9 cellular contexts compared by ENCODE assay signal in the genomic region with DNA sequence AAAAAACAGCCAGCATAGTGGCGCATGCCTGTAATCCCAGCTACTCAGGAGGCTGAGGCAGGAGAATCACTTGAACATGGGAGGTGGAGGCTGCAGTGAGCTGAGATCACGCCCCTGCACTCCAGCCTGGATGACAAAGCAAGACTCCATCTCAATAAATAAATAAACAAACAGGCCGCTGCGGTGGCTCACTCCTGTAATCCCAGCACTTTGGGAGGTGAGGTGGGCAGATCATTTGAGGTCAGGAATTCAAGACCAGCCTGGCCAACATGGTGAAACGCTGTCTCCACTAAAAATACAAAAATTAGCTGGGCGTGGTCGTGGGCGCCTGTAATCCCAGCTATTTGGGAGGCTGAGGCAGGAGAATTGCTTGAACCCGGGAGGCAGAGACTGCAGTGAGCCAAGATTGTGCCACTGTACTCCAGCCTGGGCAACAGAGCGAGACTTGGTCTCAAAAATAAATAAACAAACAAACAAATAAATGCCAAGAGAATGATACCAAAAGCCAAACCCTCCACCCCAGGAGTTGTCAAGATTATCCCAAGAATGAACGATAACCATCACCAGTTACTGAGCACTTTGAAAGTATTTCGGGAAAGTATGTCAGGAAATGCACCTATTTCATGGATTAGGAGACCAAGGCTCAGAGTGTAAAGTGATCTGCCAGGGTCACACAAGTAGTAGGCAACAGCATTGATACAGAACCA. TPM values are rescaled to one million over a fixed set of nuclear protein-coding genes. Genes with fewer than 3 reads are reported as not detected.
A peak's percentile ranks its signal among the peaks of the same experiment; 100 is the strongest.
DNase-seq lines count a peak whose midpoint lies in the region; ATAC-seq, FAIRE-seq and TF ChIP-seq lines count a peak whose summit lies in the region.
"Not testable (repeated sequence)": the region's sequence is repeated elsewhere in the genome, so short reads cannot be mapped to it uniquely, and the experiment has no call there.
"Had no signal": no experiment of that assay in that cellular context is flagged by ENCODE, and none has a peak within 500 bp of the region (broad histone marks: within the 10 kb centered on the region; RNA-seq: fewer than 3 reads in every experiment).

No MANE protein-coding gene starts in this region.

- not testable (repeated sequence) for H3K79me2 ChIP-seq in GM12878 (ENCODE audit: control insufficient read depth, insufficient read depth, low read length)

- peak overlapping the region; percentile 48 for H3K4me3 Mint-ChIP-seq in activated T-cell treated with anti-CD3 and anti-CD28 coated beads, Interleukin-2, amount 50 U/mL, for 24 hours
- peak overlapping the region; percentile 61 for H3K4me3 Mint-ChIP-seq in stimulated activated effector memory CD8-positive, alpha-beta T cell treated with anti-CD3 and anti-CD28 coated beads, Interleukin-12 subunit alpha, Interleukin-12 subunit beta, amount 100 ng/mL, for 72 hours

- not testable (repeated sequence) for H3K4me3 ChIP-seq in RWPE2 (ENCODE audit: severe bottlenecking); GM12878; muscle layer of duodenum (ENCODE audit: low read depth in 1 of 2, low read length in 2 of 2)
- H3K4me3 ChIP-seq in heart left ventricle, result peak overlapping the region in 1 of 12 donors; percentile 28

- CTCF ChIA-PET in GM12878 (lab: Yijun Ruan, JAX), result interaction anchor here (1.0 to 4.8 kb wide), 4 partner anchors 14 to 24 kb away, joined by 3 to 36 read pairs (median 5); a partner anchor contains a TSS

- not testable (repeated sequence) for TF ChIP-seq RAD21 in GM12878 (IDR thresholded peaks at IDR 0.05; ENCODE audit: insufficient read depth, low read depth, low read length)

- intact Hi-C loops in GM12878 (cut with micrococcal nuclease; ENCODE audit: unreplicated experiment); heart left ventricle (cut with DNase I): not testable (repeated sequence)

- RAD21 ChIA-PET in GM12878 (lab: Charles Lee; ENCODE audit: unreplicated experiment), result interaction anchor here (2.9 to 3.7 kb wide), 2 partner anchors 14 to 24 kb away, joined by 12 to 14 read pairs; a partner anchor contains a TSS

- in situ Hi-C loops in Caki2 (cut with HindIII; ENCODE audit: low pct_unique_long_range_greater_than_20kb, low sequenced_read_pairs); GM12878 (cut with MboI): not testable (repeated sequence)

- H3K9me3 Mint-ChIP-seq in activated T-cell treated with anti-CD3 and anti-CD28 coated beads, Interleukin-2, amount 50 U/mL, for 24 hours; stimulated activated effector memory CD8-positive, alpha-beta T cell treated with anti-CD3 and anti-CD28 coated beads, Interleukin-12 subunit alpha, Interleukin-12 subunit beta, amount 100 ng/mL, for 72 hours: not testable (repeated sequence)

- H3K27me3 ChIP-seq in RWPE2 (ENCODE audit: insufficient read depth, poor library complexity, severe bottlenecking); GM12878 (replicated peaks in 1 of 2; ENCODE audit: control insufficient read depth in 2 of 2, insufficient read depth in 2 of 2, low read length in 1 of 2); heart left ventricle; muscle layer of duodenum (ENCODE audit: low read depth, low read length): not testable (repeated sequence)

- not testable (repeated sequence) for TF ChIP-seq EP300 in GM12878 (IDR thresholded peaks at IDR 0.05; ENCODE audit: borderline replicate concordance in 1 of 2, control insufficient read depth in 1 of 2, low read depth in 2 of 2, low read length in 2 of 2)

- peak overlapping the region; percentile 87 for H3K27ac Mint-ChIP-seq in activated T-cell treated with anti-CD3 and anti-CD28 coated beads, Interleukin-2, amount 50 U/mL, for 24 hours
- H3K27ac Mint-ChIP-seq in stimulated activated effector memory CD8-positive, alpha-beta T cell treated with anti-CD3 and anti-CD28 coated beads, Interleukin-12 subunit alpha, Interleukin-12 subunit beta, amount 100 ng/mL, for 72 hours, result peak overlapping the region; percentile 66

- H3K4me1 ChIP-seq in RWPE2 (ENCODE audit: insufficient read depth, poor library complexity, severe bottlenecking) (peaks cover 80% of the 10 kb centered on the region), GM12878 (ENCODE audit: control insufficient read depth, insufficient read depth, low read length) (peaks cover 35% of the 10 kb centered on the region), heart left ventricle (peaks cover 9 to 99% (median 89%) of the 10 kb centered on the region in 12 donors), muscle layer of duodenum (ENCODE audit: control insufficient read depth in 1 of 2, insufficient read depth in 2 of 2, low read length in 2 of 2) (peaks cover 26 to 52% of the 10 kb centered on the region in 2 donors)

- H3K27ac ChIP-seq in RWPE2 (ENCODE audit: poor library complexity, severe bottlenecking), result peak overlapping the region; percentile 100
- H3K27ac ChIP-seq in GM12878 (ENCODE audit: control insufficient read depth, insufficient read depth), result not testable (repeated sequence)
- peak overlapping the region; percentile 81 to 97 (median 86) for H3K27ac ChIP-seq in heart left ventricle
- peak overlapping the region; percentile 12 for H3K27ac ChIP-seq in muscle layer of duodenum (ENCODE audit: low read length)

- POLR2A ChIA-PET in GM12878 (lab: Charles Lee), result interaction anchor here (1.3 to 1.9 kb wide), 2 partner anchors 12 to 40 kb away, joined by 4 to 8 read pairs; a partner anchor contains a TSS

- H3K36me3 Mint-ChIP-seq in activated T-cell treated with anti-CD3 and anti-CD28 coated beads, Interleukin-2, amount 50 U/mL, for 24 hours (ENCODE audit: low read depth), result peaks cover 20% of the 10 kb centered on the region
- peaks cover 13% of the 10 kb centered on the region for H3K36me3 Mint-ChIP-seq in stimulated activated effector memory CD8-positive, alpha-beta T cell treated with anti-CD3 and anti-CD28 coated beads, Interleukin-12 subunit alpha, Interleukin-12 subunit beta, amount 100 ng/mL, for 72 hours

- peaks cover 83% of the 10 kb centered on the region for H3K4me1 Mint-ChIP-seq in activated T-cell treated with anti-CD3 and anti-CD28 coated beads, Interleukin-2, amount 50 U/mL, for 24 hours (ENCODE audit: low read depth)
- peaks cover 89% of the 10 kb centered on the region for H3K4me1 Mint-ChIP-seq in stimulated activated effector memory CD8-positive, alpha-beta T cell treated with anti-CD3 and anti-CD28 coated beads, Interleukin-12 subunit alpha, Interleukin-12 subunit beta, amount 100 ng/mL, for 72 hours

- not testable (repeated sequence) for H4K20me1 ChIP-seq in GM12878 (ENCODE audit: control insufficient read depth, insufficient read depth)

- not testable (repeated sequence) for H3K9me3 ChIP-seq in RWPE2 (ENCODE audit: severe bottlenecking); GM12878 (replicated peaks; ENCODE audit: control insufficient read depth, insufficient read depth, low read length); heart left ventricle; muscle layer of duodenum (ENCODE audit: control insufficient read depth in 1 of 2, low read length in 2 of 2)

- H3K9ac ChIP-seq in GM12878 (ENCODE audit: control insufficient read depth, insufficient read depth, low read length), result not testable (repeated sequence)

- H3K27me3 Mint-ChIP-seq in activated T-cell treated with anti-CD3 and anti-CD28 coated beads, Interleukin-2, amount 50 U/mL, for 24 hours, result not testable (repeated sequence)

- H2AFZ ChIP-seq in GM12878 (ENCODE audit: control insufficient read depth, low read depth, low read length), result not testable (repeated sequence)

- 85% methylated on average over 12 of the region's 12 CpGs for WGBS in GM12878 (ENCODE audit: insufficient coverage, insufficient replicate concordance, low lambda C conversion rate, missing lambda C conversion rate)
- WGBS in heart left ventricle, 4 donors, result 85 to 92% (median 88%) methylated on average over 12 of the region's 12 CpGs

- not testable (repeated sequence) for ATAC-seq in RWPE2 (ENCODE audit: low read depth); GM12878; heart left ventricle; stimulated activated effector memory CD8-positive, alpha-beta T cell treated with anti-CD3 and anti-CD28 coated beads, Interleukin-12 subunit alpha, Interleukin-12 subunit beta, amount 100 ng/mL, for 72 hours

- peak; percentile 39 for DNase-seq in Caki2 (ENCODE audit: low read depth)
- not testable (repeated sequence) for DNase-seq in RWPE2 (ENCODE audit: low spot score); activated T-cell treated with anti-CD3 and anti-CD28 coated beads, Interleukin-2, amount 50 U/mL, for 24 hours; GM12878 (ENCODE audit: low read depth, low spot score); heart left ventricle; stimulated activated effector memory CD8-positive, alpha-beta T cell treated with anti-CD3 and anti-CD28 coated beads, Interleukin-12 subunit alpha, Interleukin-12 subunit beta, amount 100 ng/mL, for 72 hours (ENCODE audit: low spot score in 2 of 2)

- not testable (repeated sequence) for BruUV-seq in GM12878 (replicated peaks; lab: Mats Ljungman, UMichigan)

- TF ChIP-seq CTCF in RWPE2 (IDR thresholded peaks at IDR 0.05; ENCODE audit: poor library complexity, severe bottlenecking); GM12878 (IDR thresholded peaks at IDR 0.05 in 2 of 3, conservative IDR thresholded peaks at IDR 0.05 in 1 of 3; ENCODE audit: control insufficient read depth in 2 of 3, extremely low read depth in 1 of 3, insufficient read depth in 1 of 3, low read depth in 3 of 3, low read length in 3 of 3); heart left ventricle (IDR thresholded peaks at IDR 0.05): not testable (repeated sequence)

- 0 out of 2 replicates have a peak overlapping the region, but pooled peaks have one; percentile 13 for H3K4me2 ChIP-seq in GM12878 (ENCODE audit: control insufficient read depth, insufficient read depth)

- not testable (repeated sequence) for FAIRE-seq in GM12878 (lab: Jason Lieb, UNC)

- H3K36me3 ChIP-seq in RWPE2 (ENCODE audit: low read depth) (peaks cover 81% of the 10 kb centered on the region), heart left ventricle (peaks cover 0 to 13% (median 7%) of the 10 kb centered on the region in 9 donors)
- H3K36me3 ChIP-seq in GM12878 (ENCODE audit: control insufficient read depth in 2 of 2, insufficient read depth in 2 of 2, low read length in 1 of 2); muscle layer of duodenum (ENCODE audit: control insufficient read depth in 1 of 2, insufficient read depth in 2 of 2, low read length in 2 of 2): not testable (repeated sequence)

- SMC1A ChIA-PET in GM12878 (lab: Charles Lee; ENCODE audit: uncharacterized antibody, unreplicated experiment), result interaction anchor here (1.1 to 1.4 kb wide), 2 partner anchors 23 to 24 kb away, joined by 3 to 6 read pairs; no protein-coding TSS in a partner anchor

- not testable (repeated sequence) for TF ChIP-seq POLR2A in GM12878 (IDR thresholded peaks at IDR 0.05; ENCODE audit: low read depth, low read length); heart left ventricle (IDR thresholded peaks at IDR 0.05)

RNA-seq across cellular contexts. Expression of a gene that starts 14.0 kb away (rescaled TPM):
- 8.2 and 28.8 TPM in 2 replicates for total RNA-seq in Caki2 (2014; rRNA removed; shearing (Covaris generic); ENCODE audit: low replicate concordance)
- 1.8 and 4.0 TPM in 2 replicates for total RNA-seq in GM12878 (2013; cell fraction: nucleolus; rRNA removed)
- total RNA-seq in GM12878 (2014; rRNA removed) (6.2 and 7.2 TPM in 2 replicates), GM12878 (2014; rRNA removed; fragmentation: Illumina TruSeq; extraction: Trizol) (5.1 and 5.2 TPM in 2 replicates), GM12878 (2021) (29.1 and 32.0 TPM in 2 replicates), heart left ventricle (100 to 1,000 TPM in 1 of 9 donors, 10 to 100 TPM in 8; 34.3 to 103 (median 69.9) TPM)
- 10.2 TPM for polyA plus RNA-seq in GM12878 (2011; ENCODE audit: low read depth)
- polyA plus RNA-seq in GM12878 (2011; rRNA removed) (0.50 and 1.0 TPM in 2 replicates), GM12878 (2014; fragmentation: Illumina TruSeq; extraction: Trizol) (16.1 and 27.3 TPM in 2 replicates), GM12878 (2014; fragmentation: Nextera tagmentation; extraction: Ambion mirVana) (1 to 10 TPM; 2.5 to 2.6 TPM), GM12878 (2014; rRNA removed) (19.6 and 22.5 TPM in 2 replicates), GM12878 (2016; fragmentation: Nextera tagmentation; extraction: Ambion mirVana) (10 to 100 TPM; 15.9 to 16.3 TPM), heart left ventricle (10 to 100 TPM; 58.7 to 90.5 TPM)
- 0.89 and 1.7 TPM in 2 replicates for polyA plus RNA-seq in GM12878 (2011; cell fraction: cytosol; rRNA removed)
- 2.2 and 3.0 TPM in 2 replicates for polyA plus RNA-seq in GM12878 (2011; cell fraction: nucleus; rRNA removed)
- 20.0 and 22.7 TPM in 2 replicates for polyA plus RNA-seq in GM12878 (2012)
- 1.8 and 2.4 TPM in 2 replicates for polyA minus RNA-seq in GM12878 (2011; rRNA and poly(A)+ RNA removed)
- polyA minus RNA-seq in GM12878 (2011; cell fraction: cytosol; rRNA and poly(A)+ RNA removed), result 0.67 and 1.7 TPM in 2 replicates
- polyA minus RNA-seq in GM12878 (2011; cell fraction: nucleus; rRNA and poly(A)+ RNA removed), result 0.86 and 1.2 TPM in 2 replicates

RNA-seq across cellular contexts. Expression of a gene that starts 40.2 kb away (rescaled TPM):
- not detected in 2 replicates for total RNA-seq in Caki2 (2014; rRNA removed; shearing (Covaris generic); ENCODE audit: low replicate concordance)
- total RNA-seq in GM12878 (2013; cell fraction: nucleolus; rRNA removed), result under 0.01 TPM in 2 replicates
- total RNA-seq in GM12878 (2014; rRNA removed) (under 0.01 TPM in 2 replicates), GM12878 (2014; rRNA removed; fragmentation: Illumina TruSeq; extraction: Trizol) (15,110 and 15,384 TPM in 2 replicates), GM12878 (2021) (4,315 and 4,845 TPM in 2 replicates), heart left ventricle (over 10,000 TPM in 3 of 9 donors, 1,000 to 10,000 TPM in 4, not detected in 2; 3,467 to 16,563 (median 7,253) TPM)
- not detected for polyA plus RNA-seq in GM12878 (2011; ENCODE audit: low read depth)
- polyA plus RNA-seq in GM12878 (2011; rRNA removed) (under 0.01 and 61.6 TPM in 2 replicates), GM12878 (2014; fragmentation: Illumina TruSeq; extraction: Trizol) (not detected in 2 replicates), GM12878 (2014; fragmentation: Nextera tagmentation; extraction: Ambion mirVana) (not detected), GM12878 (2014; rRNA removed) (not detected in 2 replicates), GM12878 (2016; fragmentation: Nextera tagmentation; extraction: Ambion mirVana) (1 to 10 TPM; 3.5 to 7.1 TPM), heart left ventricle (not detected)
- under 0.01 TPM in 2 replicates for polyA plus RNA-seq in GM12878 (2011; cell fraction: cytosol; rRNA removed)
- polyA plus RNA-seq in GM12878 (2011; cell fraction: nucleus; rRNA removed), result under 0.01 TPM in 2 replicates
- 1,178 TPM in 1 of 2 replicates, not detected in the other for polyA plus RNA-seq in GM12878 (2012)
- polyA minus RNA-seq in GM12878 (2011; rRNA and poly(A)+ RNA removed), result under 0.01 and 42,665 TPM in 2 replicates
- polyA minus RNA-seq in GM12878 (2011; cell fraction: cytosol; rRNA and poly(A)+ RNA removed), result 81,390 and 81,852 TPM in 2 replicates
- under 0.01 TPM in 2 replicates for polyA minus RNA-seq in GM12878 (2011; cell fraction: nucleus; rRNA and poly(A)+ RNA removed)
- total RNA-seq: cardiac muscle cell had no signal
- polyA plus RNA-seq: adrenal gland, cardiac muscle cell had no signal

RNA-seq across cellular contexts. Expression of a gene that starts 41.5 kb away (rescaled TPM):
- total RNA-seq in Caki2 (2014; rRNA removed; shearing (Covaris generic); ENCODE audit: low replicate concordance), result not detected in 2 replicates
- under 0.01 TPM in 2 replicates for total RNA-seq in GM12878 (2013; cell fraction: nucleolus; rRNA removed)
- under 0.01 TPM in 2 replicates for total RNA-seq in GM12878 (2014; rRNA removed)
- total RNA-seq in GM12878 (2014; rRNA removed; fragmentation: Illumina TruSeq; extraction: Trizol), result 15,175 and 15,332 TPM in 2 replicates
- 4,154 and 4,718 TPM in 2 replicates for total RNA-seq in GM12878 (2021)
- not detected for polyA plus RNA-seq in GM12878 (2011; ENCODE audit: low read depth)
- polyA plus RNA-seq in GM12878 (2011; rRNA removed), result under 0.01 and 92.4 TPM in 2 replicates
- under 0.01 TPM in 2 replicates for polyA plus RNA-seq in GM12878 (2011; cell fraction: cytosol; rRNA removed)
- under 0.01 TPM in 2 replicates for polyA plus RNA-seq in GM12878 (2011; cell fraction: nucleus; rRNA removed)
- 1,260 TPM in 1 of 2 replicates, not detected in the other for polyA plus RNA-seq in GM12878 (2012)
- not detected in 2 replicates for polyA plus RNA-seq in GM12878 (2014; fragmentation: Illumina TruSeq; extraction: Trizol)
- 10 to 100 TPM in 1 of 2 experiments, not detected in 1; 11.5 TPM for polyA plus RNA-seq in GM12878 (2014; fragmentation: Nextera tagmentation; extraction: Ambion mirVana)
- not detected in 2 replicates for polyA plus RNA-seq in GM12878 (2014; rRNA removed)
- polyA plus RNA-seq in GM12878 (2016; fragmentation: Nextera tagmentation; extraction: Ambion mirVana), result 1 to 10 TPM; 3.5 to 7.1 TPM
- under 0.01 and 37,029 TPM in 2 replicates for polyA minus RNA-seq in GM12878 (2011; rRNA and poly(A)+ RNA removed)
- 87,323 and 92,282 TPM in 2 replicates for polyA minus RNA-seq in GM12878 (2011; cell fraction: cytosol; rRNA and poly(A)+ RNA removed)
- under 0.01 TPM in 2 replicates for polyA minus RNA-seq in GM12878 (2011; cell fraction: nucleus; rRNA and poly(A)+ RNA removed)
- total RNA-seq in heart left ventricle, result 1,000 to 10,000 TPM in 4 of 9 donors, 100 to 1,000 TPM in 3, not detected in 2; 376 to 4,299 (median 1,541) TPM
- not detected for polyA plus RNA-seq in heart left ventricle
- total RNA-seq: cardiac muscle cell had no signal
- polyA plus RNA-seq: adrenal gland, cardiac muscle cell had no signal

RNA-seq across cellular contexts. Expression of a gene that starts 50.6 kb away (rescaled TPM):
- 0.61 TPM in 1 of 2 replicates, not detected in the other for total RNA-seq in Caki2 (2014; rRNA removed; shearing (Covaris generic); ENCODE audit: low replicate concordance)
- 1.1 and 1.5 TPM in 2 replicates for total RNA-seq in GM12878 (2013; cell fraction: nucleolus; rRNA removed)
- total RNA-seq in GM12878 (2014; rRNA removed) (0.33 and 0.45 TPM in 2 replicates), GM12878 (2014; rRNA removed; fragmentation: Illumina TruSeq; extraction: Trizol) (0.28 and 0.36 TPM in 2 replicates), GM12878 (2021) (0.31 and 0.74 TPM in 2 replicates), heart left ventricle (10 to 100 TPM in 1 of 9 donors, 1 to 10 TPM in 8; 3.2 to 10.6 (median 4.7) TPM)
- polyA plus RNA-seq in GM12878 (2011; ENCODE audit: low read depth), result 0.31 TPM
- polyA plus RNA-seq in GM12878 (2011; rRNA removed) (0.42 and 0.46 TPM in 2 replicates), GM12878 (2014; fragmentation: Illumina TruSeq; extraction: Trizol) (0.43 and 0.92 TPM in 2 replicates), GM12878 (2014; fragmentation: Nextera tagmentation; extraction: Ambion mirVana) (under 1 TPM; 0.79 to 0.98 TPM), GM12878 (2014; rRNA removed) (0.19 TPM in 2 replicates), GM12878 (2016; fragmentation: Nextera tagmentation; extraction: Ambion mirVana) (under 1 TPM; 0.48 to 0.86 TPM), heart left ventricle (1 to 10 TPM; 3.0 to 7.4 TPM)
- 0.28 and 0.90 TPM in 2 replicates for polyA plus RNA-seq in GM12878 (2011; cell fraction: cytosol; rRNA removed)
- polyA plus RNA-seq in GM12878 (2011; cell fraction: nucleus; rRNA removed), result 0.15 and 0.34 TPM in 2 replicates
- 0.26 and 0.81 TPM in 2 replicates for polyA plus RNA-seq in GM12878 (2012)
- polyA minus RNA-seq in GM12878 (2011; rRNA and poly(A)+ RNA removed), result 2.1 TPM in 1 of 2 replicates, not detected in the other
- polyA minus RNA-seq in GM12878 (2011; cell fraction: cytosol; rRNA and poly(A)+ RNA removed), result not detected in 2 replicates
- 0.36 TPM in 1 of 2 replicates, not detected in the other for polyA minus RNA-seq in GM12878 (2011; cell fraction: nucleus; rRNA and poly(A)+ RNA removed)

RNA-seq across cellular contexts. Expression of a gene that starts 50.6 kb away (rescaled TPM):
- 5,858 and 6,047 TPM in 2 replicates for total RNA-seq in Caki2 (2014; rRNA removed; shearing (Covaris generic); ENCODE audit: low replicate concordance)
- total RNA-seq in GM12878 (2013; cell fraction: nucleolus; rRNA removed), result 746 and 806 TPM in 2 replicates
- total RNA-seq in GM12878 (2014; rRNA removed) (6,095 and 6,267 TPM in 2 replicates), GM12878 (2014; rRNA removed; fragmentation: Illumina TruSeq; extraction: Trizol) (4,804 and 4,972 TPM in 2 replicates), GM12878 (2021) (4,342 and 4,473 TPM in 2 replicates), heart left ventricle (1,000 to 10,000 TPM in 3 of 9 donors, 100 to 1,000 TPM in 6; 487 to 1,330 (median 861) TPM)
- polyA plus RNA-seq in GM12878 (2011; ENCODE audit: low read depth), result 10,931 TPM
- polyA plus RNA-seq in GM12878 (2011; rRNA removed) (4,342 and 6,647 TPM in 2 replicates), GM12878 (2014; fragmentation: Illumina TruSeq; extraction: Trizol) (4,326 and 6,258 TPM in 2 replicates), GM12878 (2014; fragmentation: Nextera tagmentation; extraction: Ambion mirVana) (1,000 to 10,000 TPM; 6,784 to 8,495 TPM), GM12878 (2014; rRNA removed) (7,537 and 7,931 TPM in 2 replicates), GM12878 (2016; fragmentation: Nextera tagmentation; extraction: Ambion mirVana) (1,000 to 10,000 TPM; 2,171 to 2,235 TPM), heart left ventricle (1,000 to 10,000 TPM in 1 of 2 donors, 100 to 1,000 TPM in 1; 692 to 3,248 TPM)
- polyA plus RNA-seq in GM12878 (2011; cell fraction: cytosol; rRNA removed), result 11,436 and 11,538 TPM in 2 replicates
- 3,468 and 4,357 TPM in 2 replicates for polyA plus RNA-seq in GM12878 (2011; cell fraction: nucleus; rRNA removed)
- polyA plus RNA-seq in GM12878 (2012), result 6,488 and 7,133 TPM in 2 replicates
- 5,528 and 7,467 TPM in 2 replicates for polyA minus RNA-seq in GM12878 (2011; rRNA and poly(A)+ RNA removed)
- polyA minus RNA-seq in GM12878 (2011; cell fraction: cytosol; rRNA and poly(A)+ RNA removed), result 1,348 and 1,626 TPM in 2 replicates
- 556 and 712 TPM in 2 replicates for polyA minus RNA-seq in GM12878 (2011; cell fraction: nucleus; rRNA and poly(A)+ RNA removed)
